ENCODE assay signal across 7 cellular contexts in the genomic region with DNA sequence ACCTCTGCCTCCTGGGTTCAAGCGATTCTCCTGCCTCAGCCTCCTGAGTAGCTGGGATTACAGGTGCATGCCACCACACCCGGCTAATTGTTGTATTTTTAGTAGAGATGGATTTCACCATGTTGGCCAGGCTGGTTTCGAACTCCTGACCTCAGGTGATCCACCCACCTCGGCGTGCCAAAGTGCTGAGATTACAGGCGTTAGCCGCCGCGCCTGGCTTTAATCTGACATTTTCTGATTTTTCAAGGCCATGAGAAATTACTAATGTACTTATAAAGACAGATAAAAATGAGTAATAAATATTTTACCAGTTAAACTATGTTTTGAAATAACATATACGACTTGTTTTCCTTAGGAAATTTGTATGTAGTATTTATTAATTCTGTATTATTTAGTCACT.
DNase-seq lines count a peak whose midpoint lies in the region; ATAC-seq and TF ChIP-seq lines count a peak whose summit lies in the region.
"Not testable (repeated sequence)": the region's sequence is repeated elsewhere in the genome, so short reads cannot be mapped to it uniquely, and the experiment has no call there.

No MANE protein-coding gene starts in this region.

- TF ChIP-seq POLR2A in sigmoid colon (IDR thresholded peaks at IDR 0.05); thyroid gland (IDR thresholded peaks at IDR 0.05): not testable (repeated sequence)

- peak overlapping the region; percentile 36; the same call in 1 of the 2 replicates for H2AFZ ChIP-seq in KMS-11 (ENCODE audit: low read depth)

- not testable (repeated sequence) for H3K27me3 ChIP-seq in KMS-11 (ENCODE audit: insufficient read depth, low read depth); SJSA1 (replicated peaks); colonic mucosa; heart right ventricle; muscle layer of duodenum (ENCODE audit: low read depth, low read length); sigmoid colon; thyroid gland

- H3K79me2 ChIP-seq in KMS-11 (ENCODE audit: insufficient read depth, low read depth) = peaks cover 42% of the 10 kb centered on the region

- peak overlapping the region; percentile 53; the same call in 1 of the 2 replicates for H3K9ac ChIP-seq in KMS-11
- peak overlapping the region in 1 of 2 donors; percentile 78 for H3K9ac ChIP-seq in colonic mucosa (ENCODE audit: low read depth in 2 of 2, low read length in 2 of 2)

- H3K4me1 ChIP-seq in KMS-11 (ENCODE audit: low read depth, poor library complexity, severe bottlenecking) (peaks cover 54% of the 10 kb centered on the region), colonic mucosa (peaks cover 13% of the 10 kb centered on the region), heart right ventricle (peaks cover 0 to 59% (median 57%) of the 10 kb centered on the region in 9 donors), muscle layer of duodenum (ENCODE audit: control insufficient read depth in 1 of 2, insufficient read depth in 2 of 2, low read length in 2 of 2) (peaks cover 6 to 27% of the 10 kb centered on the region in 2 donors), sigmoid colon (peaks cover 0 to 32% (median 18%) of the 10 kb centered on the region in 4 donors), thyroid gland (peaks cover 24 to 41% of the 10 kb centered on the region in 2 donors)
- not testable (repeated sequence) for H3K4me1 ChIP-seq in SJSA1 (replicated peaks)

- not testable (repeated sequence) for DNase-seq in SJSA1 (ENCODE audit: low read depth in 1 of 2, low spot score in 2 of 2); colonic mucosa; heart right ventricle; sigmoid colon; thyroid gland

- H3K4me2 ChIP-seq in KMS-11 = peak overlapping the region; percentile 99

- H3K4me3 ChIP-seq in KMS-11 (IDR thresholded peaks at IDR 0.05; ENCODE audit: insufficient read depth, low read depth, low read length); SJSA1; colonic mucosa; thyroid gland (replicated peaks in 1 of 3): not testable (repeated sequence)
- peak overlapping the region in 4 of 10 donors; percentile 56 to 62 (median 58) for H3K4me3 ChIP-seq in heart right ventricle
- peak overlapping the region; percentile 61 to 64 for H3K4me3 ChIP-seq in muscle layer of duodenum (ENCODE audit: low read depth in 1 of 2, low read length in 2 of 2)
- peak overlapping the region in 1 of 4 donors; percentile 39 for H3K4me3 ChIP-seq in sigmoid colon

- H3K27ac ChIP-seq in KMS-11 (peak overlapping the region; percentile 66; the same call in 1 of the 2 replicates), SJSA1 (peak overlapping the region; percentile 2; the same call in 1 of the 2 replicates), colonic mucosa (peak overlapping the region; percentile 67), heart right ventricle (peak overlapping the region in 8 of 10 donors; percentile 71 to 89 (median 76)), muscle layer of duodenum (ENCODE audit: low read length) (peak overlapping the region; percentile 90), sigmoid colon (peak overlapping the region; percentile 66 to 82 (median 70)), thyroid gland (peak overlapping the region; percentile 83 to 87 (median 87))

- not testable (repeated sequence) for TF ChIP-seq CTCF in KMS-11 (conservative IDR thresholded peaks at IDR 0.05; ENCODE audit: low read depth, low read length); colonic mucosa (IDR thresholded peaks at IDR 0.05); heart right ventricle (IDR thresholded peaks at IDR 0.05); sigmoid colon (IDR thresholded peaks at IDR 0.05); thyroid gland (IDR thresholded peaks at IDR 0.05)

- not testable (repeated sequence) for H4K20me1 ChIP-seq in KMS-11 (ENCODE audit: insufficient read depth)

- intact Hi-C loops in colonic mucosa (cut with DNase I); sigmoid colon (cut with DNase I); thyroid gland (cut with DNase I): not testable (repeated sequence)
- intact Hi-C loops in heart right ventricle (cut with DNase I) = loop anchor here in 3 of 10 donors (5.0 kb wide), 2 partner anchors 34 to 76 kb away; no protein-coding TSS in a partner anchor

- not testable (repeated sequence) for ATAC-seq in heart right ventricle

- TF ChIP-seq EP300 in sigmoid colon (IDR thresholded peaks at IDR 0.05) = not testable (repeated sequence)

- H3K36me3 ChIP-seq in KMS-11 (ENCODE audit: insufficient read depth); SJSA1; colonic mucosa; heart right ventricle; muscle layer of duodenum (ENCODE audit: control insufficient read depth in 1 of 2, insufficient read depth in 2 of 2, low read length in 2 of 2); sigmoid colon; thyroid gland: not testable (repeated sequence)

- WGBS in heart right ventricle, 2 donors = 80 to 91% methylated on average over 10 of the region's 10 CpGs
- 47 to 82% methylated on average over 10 of the region's 10 CpGs for WGBS in sigmoid colon, 2 donors
- WGBS in thyroid gland, 2 donors = 91 to 94% methylated on average over 10 of the region's 10 CpGs

- H3K9me3 ChIP-seq in SJSA1 (replicated peaks); colonic mucosa; heart right ventricle; muscle layer of duodenum (ENCODE audit: control insufficient read depth in 1 of 2, low read length in 2 of 2); sigmoid colon; thyroid gland: not testable (repeated sequence)

Comparison
In these comparisons a context has a peak if more than half of its experiments do, and no peak if none do; other contexts are left out.
1. H3K27ac ChIP-seq: peak in every context shown above with its lines; median percentile 90 in muscle layer of duodenum; 87 in thyroid gland; 76 in heart right ventricle; 70 in sigmoid colon; 67 in colonic mucosa; 66 in KMS-11; 2 in SJSA1.